ENCODE assay signal across 8 cellular contexts in the genomic region with DNA sequence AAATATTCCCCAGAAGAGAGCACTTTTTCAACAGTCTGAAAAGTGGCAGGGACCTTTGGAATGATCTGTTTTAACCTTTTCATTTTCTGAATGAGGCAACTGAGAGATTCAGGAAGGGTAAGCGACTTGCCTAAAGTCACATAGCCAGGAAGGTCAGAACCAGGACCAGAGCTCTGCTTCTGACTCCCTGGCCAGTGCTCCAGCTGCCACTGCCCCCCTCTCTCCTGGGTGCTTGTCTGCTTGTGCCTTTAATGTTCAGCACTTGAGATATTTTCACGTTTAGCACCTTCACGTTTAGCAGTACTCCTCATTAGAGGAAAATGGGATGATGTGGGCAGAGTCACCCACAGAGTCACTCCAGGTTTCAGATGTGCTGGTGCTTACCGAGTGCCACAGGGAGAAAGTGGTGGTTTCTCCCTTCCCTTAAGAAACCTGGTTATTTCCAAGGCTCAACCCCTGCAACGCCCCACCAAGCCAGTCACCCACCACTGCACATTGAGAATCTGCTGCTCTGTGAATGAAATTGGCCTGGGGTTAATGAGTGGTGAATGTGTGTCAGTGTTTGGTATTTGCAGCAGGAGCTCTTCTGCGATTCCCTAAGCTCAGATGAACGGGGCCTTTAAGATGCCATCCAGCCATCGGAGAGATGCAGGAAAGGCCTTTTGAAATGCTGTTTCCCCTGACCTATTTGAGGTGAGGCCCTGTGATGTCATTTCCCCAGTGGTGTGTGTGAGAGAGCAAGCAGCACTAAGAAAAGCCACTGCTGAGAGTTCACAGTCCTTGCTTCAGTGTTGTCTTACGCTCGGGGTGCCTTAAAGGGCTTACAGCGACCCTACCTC.
DNase-seq lines count a peak whose midpoint lies in the region; ATAC-seq and TF ChIP-seq lines count a peak whose summit lies in the region.

No MANE protein-coding gene starts in this region.

- H3K27me3 ChIP-seq in mucosa of rectum (ENCODE audit: control insufficient read depth in 2 of 2, insufficient read depth in 2 of 2, low read length in 2 of 2) = no peaks in the 10 kb centered on the region

- H3K27ac Mint-ChIP-seq in stimulated activated naive B cell treated with anti-CD40 and anti-IgM and Interleukin-4, amounts not matched to agents 10 μg/mL and 1 μg/mL and 100 μg/mL, for 72 hours = peak overlapping the region; percentile 97

- peaks cover 64 to 94% of the 10 kb centered on the region in 2 donors for H3K4me1 Mint-ChIP-seq in stimulated activated naive B cell treated with anti-CD40 and anti-IgM and Interleukin-4, amounts not matched to agents 10 μg/mL and 1 μg/mL and 100 μg/mL, for 72 hours

- H3K4me3 Mint-ChIP-seq in stimulated activated naive B cell treated with anti-CD40 and anti-IgM and Interleukin-4, amounts not matched to agents 10 μg/mL and 1 μg/mL and 100 μg/mL, for 72 hours = peak overlapping the region; percentile 76 to 82

- no peaks in the 10 kb centered on the region for H3K9me3 Mint-ChIP-seq in stimulated activated naive B cell treated with anti-CD40 and anti-IgM and Interleukin-4, amounts not matched to agents 10 μg/mL and 1 μg/mL and 100 μg/mL, for 72 hours

- peaks cover 25 to 33% of the 10 kb centered on the region in 2 donors for H3K4me1 ChIP-seq in mucosa of rectum (ENCODE audit: control insufficient read depth in 2 of 2, insufficient read depth in 2 of 2, low read length in 2 of 2)

- peak overlapping the region; percentile 58 to 63 for H3K9ac ChIP-seq in mucosa of rectum (ENCODE audit: low read depth in 1 of 2, low read length in 2 of 2)

- TF ChIP-seq CTCF in choroid plexus epithelial cell (conservative IDR thresholded peaks at IDR 0.05; ENCODE audit: low read depth, low read length) = no peak

- peaks cover 0 to 2% of the 10 kb centered on the region in 2 donors for H3K36me3 ChIP-seq in mucosa of rectum (ENCODE audit: control insufficient read depth in 2 of 2, insufficient read depth in 2 of 2, low read length in 2 of 2)

- H3K27ac ChIP-seq in mucosa of rectum (ENCODE audit: low read depth in 2 of 2, low read length in 2 of 2) = peak overlapping the region; percentile 74 to 75

- peak; percentile 40 for DNase-seq in activated CD4-positive, CD25-positive, alpha-beta regulatory T cell treated with anti-CD3 and anti-CD28 coated beads, Interleukin-2, amount 50 U/mL, for 16 hours (ENCODE audit: low read depth, low spot score)
- DNase-seq in choroid plexus epithelial cell (ENCODE audit: low read depth) (peak; percentile 87), KG1 (lab: John Stamatoyannopoulos, UW) (no peak), hippocampal formation (lab: John Stamatoyannopoulos, UW) (no peak)
- peak; percentile 64 for DNase-seq in stimulated activated naive B cell treated with anti-CD40 and anti-IgM and Interleukin-4, amounts not matched to agents 10 μg/mL and 1 μg/mL and 100 μg/mL, for 72 hours

- ATAC-seq in GM18502 (IDR thresholded peaks at IDR 0.05; ENCODE audit: poor library complexity, unreplicated experiment) (peak; percentile 64), HG03045 (IDR thresholded peaks at IDR 0.05; ENCODE audit: unreplicated experiment) (peak; percentile 62)
- peak; percentile 95 to 97 for ATAC-seq in stimulated activated naive B cell treated with anti-CD40 and anti-IgM and Interleukin-4, amounts not matched to agents 10 μg/mL and 1 μg/mL and 100 μg/mL, for 72 hours (replicated peaks)

- no peak overlapping the region for H3K4me3 ChIP-seq in choroid plexus epithelial cell (ENCODE audit: low read depth, low read length)
- H3K4me3 ChIP-seq in mucosa of rectum (ENCODE audit: low read length in 2 of 2) = peak overlapping the region in 1 of 2 donors; percentile 9

- peaks cover 6 to 11% of the 10 kb centered on the region in 2 donors for H3K36me3 Mint-ChIP-seq in stimulated activated naive B cell treated with anti-CD40 and anti-IgM and Interleukin-4, amounts not matched to agents 10 μg/mL and 1 μg/mL and 100 μg/mL, for 72 hours

- no peaks in the 10 kb centered on the region for H3K9me3 ChIP-seq in mucosa of rectum (ENCODE audit: control insufficient read depth in 2 of 2, low read length in 2 of 2)

- no peaks in the 10 kb centered on the region for H3K27me3 Mint-ChIP-seq in stimulated activated naive B cell treated with anti-CD40 and anti-IgM and Interleukin-4, amounts not matched to agents 10 μg/mL and 1 μg/mL and 100 μg/mL, for 72 hours

Comparison
In these comparisons a context has a peak if more than half of its experiments do, and no peak if none do; other contexts are left out.
1. DNase-seq: peak in activated CD4-positive, CD25-positive, alpha-beta regulatory T cell treated with anti-CD3 and anti-CD28 coated beads, Interleukin-2, amount 50 U/mL, for 16 hours (single experiment), choroid plexus epithelial cell (single experiment) and stimulated activated naive B cell treated with anti-CD40 and anti-IgM and Interleukin-4, amounts not matched to agents 10 μg/mL and 1 μg/mL and 100 μg/mL, for 72 hours (single experiment); none in KG1 (single experiment) and hippocampal formation (0 of 2).
2. Peak in every context shown above with its lines, with median percentiles within 50 percentile points of each other: ATAC-seq.